In the genomic region with DNA sequence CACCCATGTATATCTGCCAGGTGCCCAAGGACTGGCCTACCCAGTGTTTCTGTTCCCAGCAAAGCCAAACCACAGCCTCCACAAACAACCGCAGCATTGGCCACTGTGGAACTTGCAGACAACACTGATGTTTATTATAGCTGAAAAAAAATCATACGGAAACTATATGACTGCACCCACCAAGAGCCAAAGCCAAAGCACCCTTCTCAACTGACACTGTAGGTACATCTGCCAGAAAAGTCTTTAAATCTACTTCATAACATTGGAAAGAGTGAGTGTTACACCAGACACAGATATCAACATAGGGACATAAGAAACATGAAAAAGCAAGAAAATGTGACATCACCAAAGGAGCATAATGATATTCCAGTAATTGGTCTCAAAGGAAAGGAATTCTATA, we compare ENCODE assay signal across 28 cellular contexts.
"Had no signal": no experiment of that assay in that cellular context is flagged by ENCODE, and none has a peak within 500 bp of the region (broad histone marks: within the 10 kb centered on the region; RNA-seq: fewer than 3 reads in every experiment).

No MANE protein-coding gene starts in this region.

- H3K27ac ChIP-seq: colonic mucosa, epithelial cell of prostate, gastrocnemius medialis, ovary, right lobe of liver, suprapubic skin, transverse colon, upper lobe of right lung, uterus had no signal

- H3K9me3 ChIP-seq: colonic mucosa, ovary, right lobe of liver, suprapubic skin, uterus had no signal

- H3K27me3 Mint-ChIP-seq: dendritic cell treated with granulocyte-macrophage colony-stimulating factor and Interleukin-4, amounts not matched to agents 40 ng/mL and 50 ng/mL, for 4 days had no signal

- DNase-seq: colonic mucosa; effector CD8-positive, alpha-beta T cell; endodermal cell; foreskin fibroblast; gastrocnemius medialis; head of caudate nucleus; mesendoderm; midbrain; naive thymus-derived CD8-positive, alpha-beta T cell; nephron progenitor cell; occipital lobe; ovary; retina; right lobe of liver; small intestine; stimulated activated CD4-positive, alpha-beta T cell treated with anti-CD3 and anti-CD28 coated beads, Interleukin-15, amount 100 ng/mL, for 24 hours; stimulated activated CD4-positive, alpha-beta T cell treated with anti-CD3 and anti-CD28 coated beads, Interleukin-2, amount 100 ng/mL, for 48 hours; stimulated activated naive CD4-positive, alpha-beta T cell treated with Interleukin-2 at 50 U/mL for 16 hours; transverse colon; upper lobe of right lung; uterus had no signal

- H3K36me3 ChIP-seq: colonic mucosa, gastrocnemius medialis, ovary, right lobe of liver, suprapubic skin, transverse colon, upper lobe of right lung, uterus had no signal

- H3K4me1 ChIP-seq: colonic mucosa, gastrocnemius medialis, right lobe of liver, suprapubic skin, transverse colon, upper lobe of right lung, uterus had no signal

- H3K27ac Mint-ChIP-seq: dendritic cell treated with granulocyte-macrophage colony-stimulating factor and Interleukin-4, amounts not matched to agents 40 ng/mL and 50 ng/mL, for 4 days; endodermal cell; naive thymus-derived CD8-positive, alpha-beta T cell; nephron progenitor cell had no signal

- FAIRE-seq: keratinocyte, small intestine had no signal

- H3K4me1 Mint-ChIP-seq: endodermal cell, nephron progenitor cell had no signal

- H3K4me3 Mint-ChIP-seq: dendritic cell treated with granulocyte-macrophage colony-stimulating factor and Interleukin-4, amounts not matched to agents 40 ng/mL and 50 ng/mL, for 4 days; endodermal cell; naive thymus-derived CD8-positive, alpha-beta T cell; nephron progenitor cell had no signal

- H3K4me3 ChIP-seq: colonic mucosa, gastrocnemius medialis, lung, ovary, right lobe of liver, suprapubic skin, transverse colon, upper lobe of right lung, uterus had no signal

- ATAC-seq: esophagus mucosa; gastrocnemius medialis; left lobe of liver; naive thymus-derived CD8-positive, alpha-beta T cell; right lobe of liver had no signal

- H3K27me3 ChIP-seq: colonic mucosa, gastrocnemius medialis, ovary, right lobe of liver, suprapubic skin, transverse colon, upper lobe of right lung, uterus had no signal
